In the genomic region with DNA sequence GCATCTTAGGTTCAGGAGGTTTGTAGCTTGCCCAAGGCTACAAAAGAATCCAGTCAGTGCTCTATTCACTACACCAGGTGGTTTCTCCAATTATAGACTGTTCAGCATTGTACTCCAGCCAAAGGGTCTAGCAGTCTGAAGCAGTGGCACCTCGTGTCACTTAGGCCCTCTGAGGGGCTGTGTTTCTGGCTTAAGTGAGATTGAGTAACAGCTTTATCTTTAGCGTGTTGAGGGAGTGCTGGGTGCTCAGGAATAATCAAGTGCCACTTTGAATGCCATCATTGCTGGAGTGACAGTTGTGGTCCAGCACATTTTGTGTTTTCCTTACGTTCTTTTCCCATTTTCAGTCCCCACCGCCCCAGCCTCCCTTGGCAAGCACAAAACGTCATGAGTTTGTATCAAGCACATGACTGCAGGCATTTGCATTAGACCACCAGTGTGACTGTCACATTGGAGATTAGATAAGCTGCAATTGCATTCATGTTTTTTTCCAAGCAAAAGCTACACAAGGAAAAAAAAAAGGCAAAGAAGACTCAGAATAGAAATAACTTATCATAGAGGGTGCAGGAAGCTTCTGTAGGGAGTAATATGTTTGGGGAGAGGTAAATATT, we compare ENCODE assay signal across 9 cellular contexts. TPM values are rescaled to one million over a fixed set of nuclear protein-coding genes. Genes with fewer than 3 reads are reported as not detected.
DNase-seq lines count a peak whose midpoint lies in the region; ATAC-seq and TF ChIP-seq lines count a peak whose summit lies in the region.
"Had no signal": no experiment of that assay in that cellular context is flagged by ENCODE, and none has a peak within 500 bp of the region (broad histone marks: within the 10 kb centered on the region; RNA-seq: fewer than 3 reads in every experiment).

No MANE protein-coding gene starts in this region.

- H4K12ac ChIP-seq in trophoblast cell (ENCODE audit: low read depth, low read length): no peak overlapping the region

- peak overlapping the region; percentile 36 for H2BK120ac ChIP-seq in trophoblast cell (ENCODE audit: insufficient read depth, low read length, poor library complexity)

- no peak overlapping the region for H4K91ac ChIP-seq in trophoblast cell (ENCODE audit: low read depth, low read length)

- H2BK12ac ChIP-seq in trophoblast cell (ENCODE audit: low read length): no peak overlapping the region

- POLR2A ChIA-PET in PC-9 (lab: Charles Lee; ENCODE audit: unreplicated experiment): no interaction called here

- H3K27me3 ChIP-seq in PC-9 (ENCODE audit: insufficient read depth, low read depth): no peaks in the 10 kb centered on the region
- no peaks in the 10 kb centered on the region for H3K27me3 ChIP-seq in trophoblast cell (ENCODE audit: insufficient read depth, low read length)

- H3K36me3 ChIP-seq in PC-9 (ENCODE audit: low read depth) (no peaks in the 10 kb centered on the region), trophoblast cell (ENCODE audit: control insufficient read depth in 1 of 2, insufficient read depth in 2 of 2, low read length in 2 of 2) (no peaks in the 10 kb centered on the region)

- no peak overlapping the region for H3K9ac ChIP-seq in trophoblast cell (ENCODE audit: low read length)

- no peaks in the 10 kb centered on the region for H3K79me2 ChIP-seq in PC-9 (ENCODE audit: low read depth)
- H3K79me2 ChIP-seq in trophoblast cell (ENCODE audit: control insufficient read depth, insufficient read depth, low read length, poor library complexity): no peaks in the 10 kb centered on the region

- H3K4me3 ChIP-seq in PC-9: no peak overlapping the region
- H3K4me3 ChIP-seq in trophoblast cell (ENCODE audit: low read depth, low read length): no peak overlapping the region

- no peak overlapping the region for H3K18ac ChIP-seq in trophoblast cell (ENCODE audit: low read length)

- intact Hi-C loops in PC-9 (cut with micrococcal nuclease; ENCODE audit: unreplicated experiment) (loop anchor here (1.0 kb wide), 1 partner anchor 17 kb away; no protein-coding TSS in a partner anchor), Right ventricle myocardium superior (cut with DNase I) (no loop called here)

- no peak overlapping the region for H2AK5ac ChIP-seq in trophoblast cell (ENCODE audit: low read length)

- H3K14ac ChIP-seq in trophoblast cell (ENCODE audit: low read length): no peak overlapping the region

- H3K4me1 ChIP-seq in PC-9 (replicated peaks; ENCODE audit: insufficient read depth) (peaks cover 48% of the 10 kb centered on the region), trophoblast cell (ENCODE audit: control insufficient read depth in 1 of 2, insufficient read depth in 2 of 2, low read length in 2 of 2) (peaks cover 16 to 28% of the 10 kb centered on the region in 2 experiments)

- peaks cover 21% of the 10 kb centered on the region for H3F3A ChIP-seq in PC-9 (ENCODE audit: insufficient read depth, low read depth)

- CTCF ChIA-PET in PC-9 (lab: Charles Lee): interaction anchor here (0.5 kb wide), 1 partner anchor 58 kb away, joined by 3 read pairs; no protein-coding TSS in a partner anchor

- H4K20me1 ChIP-seq in PC-9 (ENCODE audit: insufficient read depth): no peaks in the 10 kb centered on the region

- no peak overlapping the region for H3K4ac ChIP-seq in trophoblast cell (ENCODE audit: low read depth, low read length)

- no peaks in the 10 kb centered on the region for H3K9me2 ChIP-seq in PC-9 (ENCODE audit: insufficient read depth)

- BruUV-seq in PC-9 (replicated peaks; lab: Mats Ljungman, UMichigan): no TSS peak

- H3K23ac ChIP-seq in trophoblast cell (ENCODE audit: low read length): no peak overlapping the region

- DNase-seq in PC-9 (no peak), Right ventricle myocardium superior (no peak), trophoblast cell (no peak), omental fat pad (ENCODE audit: low spot score) (no peak)
- no peak for DNase-seq in activated T-cell treated with anti-CD3 and anti-CD28 coated beads, Interleukin-2, amount 50 U/mL, for 1 hour
- DNase-seq in stimulated activated CD4-positive, alpha-beta T cell treated with anti-CD3 and anti-CD28 coated beads, Interleukin-15, amount 100 ng/mL, for 24 hours: no peak
- DNase-seq: NCI-H1417 treated with DMSO at 0.1 percent for 48 hours had no signal

- no peak for TF ChIP-seq CTCF in PC-9 (conservative IDR thresholded peaks at IDR 0.05)
- TF ChIP-seq CTCF in omental fat pad (IDR thresholded peaks at IDR 0.05): no peak

- no peaks in the 10 kb centered on the region for H3K9me3 ChIP-seq in PC-9 (ENCODE audit: insufficient read depth, low read depth)
- H3K9me3 ChIP-seq in trophoblast cell (ENCODE audit: insufficient read depth, low read depth, low read length): no peaks in the 10 kb centered on the region

- H3K27ac ChIP-seq in PC-9 (peak overlapping the region; percentile 74), trophoblast cell (ENCODE audit: low read depth, low read length) (peak overlapping the region; percentile 50)

- no peak overlapping the region for H2BK5ac ChIP-seq in trophoblast cell (ENCODE audit: low read depth, low read length, poor library complexity)

- peak overlapping the region; percentile 62 for H3K4me2 ChIP-seq in PC-9
- no peak overlapping the region for H3K4me2 ChIP-seq in trophoblast cell (ENCODE audit: low read length)

- ATAC-seq in GM19395 (IDR thresholded peaks at IDR 0.05; ENCODE audit: unreplicated experiment): peak; percentile 3
- ATAC-seq in Right ventricle myocardium superior (ENCODE audit: poor library complexity): peak; percentile 74
- no peak for ATAC-seq in omental fat pad (ENCODE audit: low FRiP score)
- ATAC-seq in HG03521 (IDR thresholded peaks at IDR 0.05; ENCODE audit: unreplicated experiment): no peak

- peaks cover 6% of the 10 kb centered on the region for H3K79me1 ChIP-seq in trophoblast cell (ENCODE audit: low read length)

- no peak overlapping the region for H4K8ac ChIP-seq in trophoblast cell (ENCODE audit: low read depth, low read length)

- no CpG with 5 or more reads among the region's 5 CpGs for WGBS in trophoblast cell (ENCODE audit: extremely low coverage, insufficient coverage, insufficient read length)

- H2AFZ ChIP-seq in PC-9 (no peak overlapping the region), trophoblast cell (ENCODE audit: insufficient read depth, low read length, poor library complexity) (no peak overlapping the region)

RNA-seq across cellular contexts. Expression of a gene that starts 58.8 kb away (rescaled TPM):
- total RNA-seq in PC-9 (2021) (2.1 and 2.5 TPM in 2 replicates), Right ventricle myocardium superior (46.2 TPM), omental fat pad (100 to 1,000 TPM in 1 of 4 donors, 10 to 100 TPM in 3; 56.4 to 125 (median 73.4) TPM)
- polyA plus RNA-seq in trophoblast cell (2013): 8.2 and 8.8 TPM in 2 replicates

Comparison
In these comparisons a context has a peak if more than half of its experiments do, and no peak if none do; other contexts are left out.
1. ATAC-seq: peak in GM19395 (single experiment) and Right ventricle myocardium superior (single experiment); none in omental fat pad (single experiment) and HG03521 (single experiment).
2. RNA of a gene that starts 58.8 kb away (total RNA-seq): 56.4 to 125 TPM in omental fat pad and 46.2 TPM in Right ventricle myocardium superior (single experiment); 2.1 to 2.5 TPM in PC-9; every median in the first group is over 10 times any median in the second.